9 cellular contexts compared by ENCODE assay signal in the genomic region with DNA sequence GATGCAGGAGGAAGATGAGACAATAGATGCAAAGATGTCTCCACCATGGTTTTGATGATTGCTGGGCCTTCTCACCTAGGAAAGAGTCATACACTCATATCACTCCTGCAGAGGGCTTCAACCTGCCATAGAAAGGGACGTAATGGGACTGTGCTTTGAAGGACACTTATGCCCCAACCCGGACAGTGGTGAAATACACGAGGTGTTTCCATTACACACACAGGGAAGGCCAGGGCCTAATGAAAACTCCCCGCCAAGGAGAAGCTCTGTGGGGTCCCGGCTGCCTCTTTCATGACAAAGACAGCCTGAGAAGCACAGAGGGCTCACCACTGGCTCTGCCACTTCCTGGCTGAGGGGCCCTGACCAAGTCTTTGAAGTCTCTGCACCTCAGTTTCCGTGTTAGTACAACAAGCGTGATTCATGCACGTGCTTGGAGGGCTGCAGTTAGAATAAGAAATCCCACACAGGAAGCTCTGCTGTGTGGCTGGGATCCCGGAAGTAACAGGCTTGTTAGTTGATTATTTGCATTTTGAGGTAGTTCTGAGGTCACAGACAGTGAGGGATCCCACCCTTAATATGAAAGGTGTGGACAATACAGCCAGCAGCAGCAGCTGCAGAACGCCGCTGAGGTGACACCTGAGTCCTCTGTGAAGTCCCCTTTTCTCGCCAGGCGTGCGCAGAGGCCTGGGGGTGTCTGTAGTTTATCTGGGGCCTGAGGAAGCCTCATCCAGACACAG.
DNase-seq lines count a peak whose midpoint lies in the region; ATAC-seq, FAIRE-seq and TF ChIP-seq lines count a peak whose summit lies in the region.
"Had no signal": no experiment of that assay in that cellular context is flagged by ENCODE, and none has a peak within 500 bp of the region (broad histone marks: within the 10 kb centered on the region; RNA-seq: fewer than 3 reads in every experiment).

No MANE protein-coding gene starts in this region.

- peak; percentile 87 for FAIRE-seq in GM19239 (lab: Jason Lieb, UNC)

- peaks cover 3% of the 10 kb centered on the region for H3K36me3 Mint-ChIP-seq in activated CD4-positive, alpha-beta T cell treated with anti-CD3 and anti-CD28 coated beads, Interleukin-2, amount 10 ng/mL, durations not matched to agents 24 days and 14 days (ENCODE audit: low read depth)
- H3K36me3 Mint-ChIP-seq in glutamatergic neuron (ENCODE audit: unreplicated experiment), result peaks cover 5% of the 10 kb centered on the region

- TF ChIP-seq EP300 in upper lobe of left lung (IDR thresholded peaks at IDR 0.05), result no peak

- H3K36me3 ChIP-seq in upper lobe of left lung (no peaks in the 10 kb centered on the region), brain microvascular endothelial cell (replicated peaks) (no peaks in the 10 kb centered on the region)

- peak overlapping the region; percentile 6 for H3K4me3 Mint-ChIP-seq in activated CD4-positive, alpha-beta T cell treated with anti-CD3 and anti-CD28 coated beads, Interleukin-2, amount 10 ng/mL, durations not matched to agents 24 days and 14 days
- H3K4me3 Mint-ChIP-seq in glutamatergic neuron (ENCODE audit: unreplicated experiment), result no peak overlapping the region

- intact Hi-C loops in activated CD4-positive, alpha-beta T cell treated with anti-CD3 and anti-CD28 coated beads, Interleukin-2, amount 10 ng/mL, durations not matched to agents 24 days and 14 days (cut with micrococcal nuclease), result loop anchor here (1.0 kb wide), 1 partner anchor 107 kb away; no protein-coding TSS in a partner anchor

- DNase-seq in GM19239 (ENCODE audit: insufficient read length, low spot score) (peak; percentile 44), islet precursor cell (peak; percentile 51), upper lobe of left lung (peak; percentile 13 to 58), NCI-H187 treated with DMSO at 0.1 percent for 48 hours (lab: John Stamatoyannopoulos, UW) (no peak), glutamatergic neuron (no peak), brain microvascular endothelial cell (no peak)
- peak; percentile 83 for DNase-seq in activated CD4-positive, alpha-beta T cell treated with anti-CD3 and anti-CD28 coated beads, Interleukin-2, amount 10 ng/mL, durations not matched to agents 24 days and 14 days
- DNase-seq: left cardiac atrium had no signal

- H3K27ac ChIP-seq in upper lobe of left lung (no peak overlapping the region), brain microvascular endothelial cell (no peak overlapping the region)

- TF ChIP-seq POLR2A in upper lobe of left lung (IDR thresholded peaks at IDR 0.05), result no peak

- H3K9me3 ChIP-seq in upper lobe of left lung, result no peaks in the 10 kb centered on the region

- 63 to 79% methylated on average over 12 to 14 of the region's 14 CpGs for WGBS in upper lobe of left lung, 2 donors

- H3K27me3 ChIP-seq in upper lobe of left lung, result no peaks in the 10 kb centered on the region
- no peaks in the 10 kb centered on the region for H3K27me3 ChIP-seq in brain microvascular endothelial cell (replicated peaks)

- peak overlapping the region; percentile 85 for H3K27ac Mint-ChIP-seq in activated CD4-positive, alpha-beta T cell treated with anti-CD3 and anti-CD28 coated beads, Interleukin-2, amount 10 ng/mL, durations not matched to agents 24 days and 14 days
- no peak overlapping the region for H3K27ac Mint-ChIP-seq in glutamatergic neuron (ENCODE audit: unreplicated experiment)

- peaks cover 28% of the 10 kb centered on the region for H3K4me1 Mint-ChIP-seq in activated CD4-positive, alpha-beta T cell treated with anti-CD3 and anti-CD28 coated beads, Interleukin-2, amount 10 ng/mL, durations not matched to agents 24 days and 14 days
- peaks cover 11% of the 10 kb centered on the region for H3K4me1 Mint-ChIP-seq in glutamatergic neuron (ENCODE audit: low read depth, unreplicated experiment)

- in situ Hi-C loops in brain microvascular endothelial cell (cut with HindIII; ENCODE audit: low pct_ligation_motif_present, low sequenced_read_pairs), result no loop called here

- H3K4me3 ChIP-seq in upper lobe of left lung (no peak overlapping the region), brain microvascular endothelial cell (ENCODE audit: low read depth, low read length) (no peak overlapping the region)

- H3K4me1 ChIP-seq in upper lobe of left lung, result peaks cover 0 to 3% (median 3%) of the 10 kb centered on the region in 4 donors

- no peaks in the 10 kb centered on the region for H3K27me3 Mint-ChIP-seq in activated CD4-positive, alpha-beta T cell treated with anti-CD3 and anti-CD28 coated beads, Interleukin-2, amount 10 ng/mL, durations not matched to agents 24 days and 14 days
- H3K27me3 Mint-ChIP-seq in glutamatergic neuron (ENCODE audit: unreplicated experiment), result peaks cover 5% of the 10 kb centered on the region

- ATAC-seq in HG03442 (IDR thresholded peaks at IDR 0.05; ENCODE audit: unreplicated experiment) (peak; percentile 86), upper lobe of left lung (ENCODE audit: low FRiP score in 2 of 2) (no peak)

- TF ChIP-seq CTCF in upper lobe of left lung (IDR thresholded peaks at IDR 0.05), result no peak
- TF ChIP-seq CTCF in glutamatergic neuron (IDR thresholded peaks at IDR 0.05; ENCODE audit: partially characterized antibody, unreplicated experiment), result no peak
- TF ChIP-seq CTCF in brain microvascular endothelial cell (IDR thresholded peaks at IDR 0.05; ENCODE audit: low read depth, low read length, missing control alignments), result no peak

- H3K9me3 Mint-ChIP-seq in activated CD4-positive, alpha-beta T cell treated with anti-CD3 and anti-CD28 coated beads, Interleukin-2, amount 10 ng/mL, durations not matched to agents 24 days and 14 days, result no peaks in the 10 kb centered on the region
- H3K9me3 Mint-ChIP-seq in glutamatergic neuron (ENCODE audit: unreplicated experiment), result peaks cover 8% of the 10 kb centered on the region

Comparison
In these comparisons a context has a peak if more than half of its experiments do, and no peak if none do; other contexts are left out.
1. DNase-seq: peak in GM19239 (single experiment), activated CD4-positive, alpha-beta T cell treated with anti-CD3 and anti-CD28 coated beads, Interleukin-2, amount 10 ng/mL, durations not matched to agents 24 days and 14 days (single experiment), islet precursor cell (single experiment) and upper lobe of left lung (2 of 2); none in NCI-H187 treated with DMSO at 0.1 percent for 48 hours (single experiment), glutamatergic neuron (single experiment) and brain microvascular endothelial cell (single experiment).